In the genomic region with DNA sequence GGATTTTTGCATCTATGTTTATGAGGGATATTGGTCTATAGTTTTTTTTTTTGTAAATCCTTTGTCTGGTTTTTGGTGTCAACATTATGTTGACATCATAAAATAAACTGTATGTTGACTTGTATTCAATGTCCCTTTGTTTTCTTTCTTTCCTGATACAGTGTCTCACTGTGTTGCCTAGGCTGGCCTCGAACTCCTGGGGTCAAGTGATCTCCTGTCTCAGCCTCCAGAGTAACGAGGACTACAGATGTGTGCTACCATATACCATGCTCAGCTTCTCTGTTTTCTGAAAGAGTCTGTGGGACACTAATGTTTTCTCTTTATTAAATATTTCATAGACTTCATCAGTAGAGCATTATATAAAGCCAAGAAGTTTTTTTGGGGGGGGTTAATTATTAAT, we compare ENCODE assay signal across 17 cellular contexts. TPM values are rescaled to one million over a fixed set of nuclear protein-coding genes. Genes with fewer than 3 reads are reported as not detected.
DNase-seq lines count a peak whose midpoint lies in the region; ATAC-seq and TF ChIP-seq lines count a peak whose summit lies in the region.
"Had no signal": no experiment of that assay in that cellular context is flagged by ENCODE, and none has a peak within 500 bp of the region (broad histone marks: within the 10 kb centered on the region; RNA-seq: fewer than 3 reads in every experiment).

No MANE protein-coding gene starts in this region.

- TF ChIP-seq CTCF in esophagus muscularis mucosa (IDR thresholded peaks at IDR 0.05) (no peak), progenitor cell of endocrine pancreas (IDR thresholded peaks at IDR 0.05; ENCODE audit: unreplicated experiment) (no peak)

- TF ChIP-seq EP300 in esophagus muscularis mucosa (IDR thresholded peaks at IDR 0.05), result no peak

- CTCF ChIA-PET in activated CD8-positive, alpha-beta memory T cell treated with anti-CD3 and anti-CD28 coated beads, Interleukin-2, amount 10 ng/mL, durations not matched to agents 7 days and 5 days (lab: Charles Lee), result interaction anchor here (1.6 kb wide), 1 partner anchor 25 kb away, joined by 3 read pairs; no protein-coding TSS in a partner anchor

- TF ChIP-seq POLR2A in esophagus muscularis mucosa (IDR thresholded peaks at IDR 0.05; ENCODE audit: low read depth), result no peak

- H3K27me3 Mint-ChIP-seq in activated CD8-positive, alpha-beta memory T cell treated with anti-CD3 and anti-CD28 coated beads, Interleukin-2, amount 10 ng/mL, durations not matched to agents 7 days and 5 days, result peaks cover 24% of the 10 kb centered on the region
- H3K27me3 Mint-ChIP-seq in activated naive CD8-positive, alpha-beta T cell, result no peaks in the 10 kb centered on the region
- H3K27me3 Mint-ChIP-seq in activated naive CD8-positive, alpha-beta T cell treated with anti-CD3 and anti-CD28 coated beads for 36 hours, result no peaks in the 10 kb centered on the region
- H3K27me3 Mint-ChIP-seq in progenitor cell of endocrine pancreas, result no peaks in the 10 kb centered on the region
- H3K27me3 Mint-ChIP-seq: CD8-positive, alpha-beta memory T cell had no signal

- no peaks in the 10 kb centered on the region for H3K9me3 ChIP-seq in esophagus muscularis mucosa

- no peak overlapping the region for H3K4me3 Mint-ChIP-seq in activated CD8-positive, alpha-beta memory T cell treated with anti-CD3 and anti-CD28 coated beads, Interleukin-2, amount 10 ng/mL, durations not matched to agents 7 days and 5 days
- no peak overlapping the region for H3K4me3 Mint-ChIP-seq in activated naive CD8-positive, alpha-beta T cell
- H3K4me3 Mint-ChIP-seq in activated naive CD8-positive, alpha-beta T cell treated with anti-CD3 and anti-CD28 coated beads for 36 hours, result no peak overlapping the region
- H3K4me3 Mint-ChIP-seq in progenitor cell of endocrine pancreas (ENCODE audit: low read depth), result no peak overlapping the region
- H3K4me3 Mint-ChIP-seq: B cell, H9 had no signal

- intact Hi-C loops in esophagus muscularis mucosa (cut with DNase I), result no loop called here

- H3K27ac Mint-ChIP-seq in activated CD8-positive, alpha-beta memory T cell treated with anti-CD3 and anti-CD28 coated beads, Interleukin-2, amount 10 ng/mL, durations not matched to agents 7 days and 5 days, result no peak overlapping the region
- H3K27ac Mint-ChIP-seq in activated naive CD8-positive, alpha-beta T cell, result peak overlapping the region; percentile 46
- no peak overlapping the region for H3K27ac Mint-ChIP-seq in activated naive CD8-positive, alpha-beta T cell treated with anti-CD3 and anti-CD28 coated beads for 36 hours
- H3K27ac Mint-ChIP-seq in progenitor cell of endocrine pancreas, result peak overlapping the region; percentile 69
- H3K27ac Mint-ChIP-seq: B cell, H9 had no signal

- peaks cover 44% of the 10 kb centered on the region for H3K4me1 Mint-ChIP-seq in activated CD8-positive, alpha-beta memory T cell treated with anti-CD3 and anti-CD28 coated beads, Interleukin-2, amount 10 ng/mL, durations not matched to agents 7 days and 5 days
- peaks cover 71% of the 10 kb centered on the region for H3K4me1 Mint-ChIP-seq in activated naive CD8-positive, alpha-beta T cell (ENCODE audit: low read depth)
- peaks cover 49% of the 10 kb centered on the region for H3K4me1 Mint-ChIP-seq in activated naive CD8-positive, alpha-beta T cell treated with anti-CD3 and anti-CD28 coated beads for 36 hours
- no peaks in the 10 kb centered on the region for H3K4me1 Mint-ChIP-seq in progenitor cell of endocrine pancreas (ENCODE audit: low read depth)
- H3K4me1 Mint-ChIP-seq: H9 had no signal

- WGBS in esophagus muscularis mucosa, result 94% methylated on average over 2 of the region's 2 CpGs

- H3K9me3 Mint-ChIP-seq in activated CD8-positive, alpha-beta memory T cell treated with anti-CD3 and anti-CD28 coated beads, Interleukin-2, amount 10 ng/mL, durations not matched to agents 7 days and 5 days (ENCODE audit: low read depth), result peaks cover 18% of the 10 kb centered on the region
- H3K9me3 Mint-ChIP-seq in activated naive CD8-positive, alpha-beta T cell (ENCODE audit: low read depth), result peaks cover 14% of the 10 kb centered on the region
- H3K9me3 Mint-ChIP-seq in activated naive CD8-positive, alpha-beta T cell treated with anti-CD3 and anti-CD28 coated beads for 36 hours, result peaks cover 29% of the 10 kb centered on the region
- H3K9me3 Mint-ChIP-seq in progenitor cell of endocrine pancreas (ENCODE audit: low read depth), result peaks cover 28% of the 10 kb centered on the region

- peaks cover 68% of the 10 kb centered on the region for H3K36me3 Mint-ChIP-seq in activated CD8-positive, alpha-beta memory T cell treated with anti-CD3 and anti-CD28 coated beads, Interleukin-2, amount 10 ng/mL, durations not matched to agents 7 days and 5 days
- H3K36me3 Mint-ChIP-seq in activated naive CD8-positive, alpha-beta T cell, result peaks cover 25% of the 10 kb centered on the region
- peaks cover 53% of the 10 kb centered on the region for H3K36me3 Mint-ChIP-seq in activated naive CD8-positive, alpha-beta T cell treated with anti-CD3 and anti-CD28 coated beads for 36 hours
- peaks cover 5% of the 10 kb centered on the region for H3K36me3 Mint-ChIP-seq in progenitor cell of endocrine pancreas (ENCODE audit: insufficient read depth)

- H3K27me3 ChIP-seq in esophagus muscularis mucosa, result no peaks in the 10 kb centered on the region

- H3K4me1 ChIP-seq in esophagus muscularis mucosa, result peaks cover 7 to 19% (median 16%) of the 10 kb centered on the region in 4 donors

- H3K36me3 ChIP-seq in esophagus muscularis mucosa, result peaks cover 0 to 8% (median 0%) of the 10 kb centered on the region in 4 donors

- H3K27ac ChIP-seq in esophagus muscularis mucosa (replicated peaks in 1 of 4), result no peak overlapping the region
- H3K27ac ChIP-seq: BLaER1 treated with 17β-estradiol and CSF1 and Interleukin-3, amounts not matched to agents 10 nM and 100 nM had no signal

- peak; percentile 25 for DNase-seq in activated CD8-positive, alpha-beta memory T cell treated with anti-CD3 and anti-CD28 coated beads, Interleukin-2, amount 50 U/mL, for 48 hours
- no peak for DNase-seq in activated CD8-positive, alpha-beta memory T cell treated with anti-CD3 and anti-CD28 coated beads, Interleukin-2, amount 10 ng/mL, durations not matched to agents 7 days and 5 days
- DNase-seq in activated naive CD8-positive, alpha-beta T cell treated with anti-CD3 and anti-CD28 coated beads for 36 hours, result no peak
- DNase-seq in esophagus muscularis mucosa (ENCODE audit: extremely low spot score) (peak; percentile 84), progenitor cell of endocrine pancreas (ENCODE audit: low spot score, unreplicated experiment) (no peak)
- DNase-seq: CD8-positive, alpha-beta memory T cell; COR-L47; DMS 273 treated with DMSO at 0.1 percent for 48 hours; DMS53; DND-41; EL; H9 had no signal

- ATAC-seq in activated CD8-positive, alpha-beta memory T cell treated with anti-CD3 and anti-CD28 coated beads, Interleukin-2, amount 10 ng/mL, durations not matched to agents 7 days and 5 days, result no peak
- no peak for ATAC-seq in GM19395 (IDR thresholded peaks at IDR 0.05; ENCODE audit: unreplicated experiment)
- ATAC-seq: GM12878 had no signal

- H3K4me3 ChIP-seq in esophagus muscularis mucosa, result no peak overlapping the region
- H3K4me3 ChIP-seq: BLaER1 treated with 17β-estradiol and CSF1 and Interleukin-3, amounts not matched to agents 10 nM and 100 nM; GM12878 had no signal

RNA-seq across cellular contexts. Expression of a gene that starts 18.3 kb away (rescaled TPM):
- total RNA-seq in activated CD8-positive, alpha-beta memory T cell treated with anti-CD3 and anti-CD28 coated beads, Interleukin-2, amount 10 ng/mL, durations not matched to agents 7 days and 5 days, result 10 to 100 TPM; 15.5 to 20.0 TPM
- 1 to 10 TPM; 5.1 to 5.3 TPM for total RNA-seq in activated naive CD8-positive, alpha-beta T cell treated with anti-CD3 and anti-CD28 coated beads for 36 hours
- total RNA-seq in esophagus muscularis mucosa, result 10 to 100 TPM; 20.2 to 22.8 (median 20.7) TPM
- total RNA-seq in progenitor cell of endocrine pancreas, result 4.8 and 5.1 TPM in 2 replicates

Comparison
In these comparisons a context has a peak if more than half of its experiments do, and no peak if none do; other contexts are left out.
1. DNase-seq: peak in activated CD8-positive, alpha-beta memory T cell treated with anti-CD3 and anti-CD28 coated beads, Interleukin-2, amount 50 U/mL, for 48 hours (single experiment) and esophagus muscularis mucosa (single experiment); none in activated CD8-positive, alpha-beta memory T cell treated with anti-CD3 and anti-CD28 coated beads, Interleukin-2, amount 10 ng/mL, durations not matched to agents 7 days and 5 days (single experiment), activated naive CD8-positive, alpha-beta T cell treated with anti-CD3 and anti-CD28 coated beads for 36 hours (single experiment) and progenitor cell of endocrine pancreas (single experiment).
2. H3K27ac Mint-ChIP-seq: peak in activated naive CD8-positive, alpha-beta T cell (single experiment) and progenitor cell of endocrine pancreas (single experiment); none in activated CD8-positive, alpha-beta memory T cell treated with anti-CD3 and anti-CD28 coated beads, Interleukin-2, amount 10 ng/mL, durations not matched to agents 7 days and 5 days (single experiment) and activated naive CD8-positive, alpha-beta T cell treated with anti-CD3 and anti-CD28 coated beads for 36 hours (single experiment).